In the genomic region with DNA sequence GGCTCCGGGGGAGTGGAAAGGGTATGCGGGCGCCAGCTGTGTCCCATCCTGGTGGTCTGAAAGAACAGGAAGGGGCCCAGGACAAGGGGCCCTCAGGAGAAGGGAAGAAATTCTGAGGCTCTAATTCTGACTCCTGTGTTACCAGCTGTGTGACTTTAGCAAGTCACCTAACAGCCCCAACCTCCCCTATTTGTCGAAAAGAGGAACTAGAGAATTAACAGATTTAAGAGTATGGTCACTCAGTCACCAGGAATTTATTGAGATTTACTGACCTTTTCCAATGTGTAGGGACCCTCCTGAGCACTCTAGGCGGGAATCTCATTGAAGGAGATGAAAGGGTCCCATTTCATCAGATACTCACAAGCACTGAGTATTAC, we compare ENCODE assay signal across 1 cellular context.
TF ChIP-seq lines count a peak whose summit lies in the region.

No MANE protein-coding gene starts in this region.

TF ChIP-seq in HepG2, 621 proteins besides CTCF, POLR2A, EP300 and RAD21:
- TF ChIP-seq SRSF4 (IDR thresholded peaks at IDR 0.05; ENCODE audit: low read depth, low read length, poor library complexity, severe bottlenecking) (no peak), ZNF607 (CRISPR knock-in tag; IDR thresholded peaks at IDR 0.05; ENCODE audit: borderline replicate concordance) (no peak), SATB2 (CRISPR knock-in tag; IDR thresholded peaks at IDR 0.05) (no peak), SP5 (CRISPR knock-in tag; IDR thresholded peaks at IDR 0.05; ENCODE audit: borderline replicate concordance, low read depth) (no peak), EED (CRISPR knock-in tag; IDR thresholded peaks at IDR 0.05) (no peak), JUNB (CRISPR knock-in tag; IDR thresholded peaks at IDR 0.05; ENCODE audit: borderline replicate concordance) (no peak)
